ENCODE assay signal across 1 cellular context in the genomic region with DNA sequence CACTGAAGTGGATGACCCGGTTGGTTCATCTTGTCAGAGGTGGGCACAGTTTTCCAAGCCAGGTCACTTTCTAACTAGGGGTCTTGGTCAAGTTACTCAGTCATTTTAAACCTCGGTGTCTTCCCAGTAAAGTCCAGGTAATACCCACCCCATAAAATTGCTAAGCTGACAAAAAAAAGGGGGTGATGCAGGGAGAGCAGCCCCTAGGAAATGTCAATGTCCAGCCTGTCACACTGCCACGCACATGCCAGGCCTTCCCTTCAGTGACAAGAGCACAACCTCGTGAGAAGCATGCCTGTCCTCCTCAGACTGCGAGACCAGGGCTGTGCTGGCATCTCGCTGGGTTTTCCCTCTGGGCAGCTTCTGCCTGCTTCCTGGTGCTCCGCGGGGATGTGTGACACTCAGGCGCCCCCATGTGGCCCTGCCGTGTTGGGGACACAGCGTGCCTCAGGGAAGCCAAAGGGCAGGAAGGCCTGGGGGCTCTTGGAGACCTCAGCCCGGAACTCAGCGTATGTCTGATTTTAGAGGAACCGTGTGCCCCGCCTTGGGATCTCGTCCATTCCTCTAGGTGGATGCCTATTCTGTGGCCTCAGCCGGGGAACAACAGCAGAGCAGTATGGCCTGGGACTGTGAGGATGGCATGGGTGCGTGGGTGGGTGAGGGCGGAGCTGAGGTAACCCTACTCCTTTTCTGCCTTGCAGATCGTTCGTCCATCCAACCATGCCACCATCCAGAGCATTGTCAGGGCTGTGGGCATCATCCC.
TF ChIP-seq lines count a peak whose summit lies in the region.

No MANE protein-coding gene starts in this region.

TF ChIP-seq in K562, 482 proteins besides CTCF, POLR2A, EP300 and RAD21 (continued from another document and continues in another):
- TF ChIP-seq, protein P1, sequence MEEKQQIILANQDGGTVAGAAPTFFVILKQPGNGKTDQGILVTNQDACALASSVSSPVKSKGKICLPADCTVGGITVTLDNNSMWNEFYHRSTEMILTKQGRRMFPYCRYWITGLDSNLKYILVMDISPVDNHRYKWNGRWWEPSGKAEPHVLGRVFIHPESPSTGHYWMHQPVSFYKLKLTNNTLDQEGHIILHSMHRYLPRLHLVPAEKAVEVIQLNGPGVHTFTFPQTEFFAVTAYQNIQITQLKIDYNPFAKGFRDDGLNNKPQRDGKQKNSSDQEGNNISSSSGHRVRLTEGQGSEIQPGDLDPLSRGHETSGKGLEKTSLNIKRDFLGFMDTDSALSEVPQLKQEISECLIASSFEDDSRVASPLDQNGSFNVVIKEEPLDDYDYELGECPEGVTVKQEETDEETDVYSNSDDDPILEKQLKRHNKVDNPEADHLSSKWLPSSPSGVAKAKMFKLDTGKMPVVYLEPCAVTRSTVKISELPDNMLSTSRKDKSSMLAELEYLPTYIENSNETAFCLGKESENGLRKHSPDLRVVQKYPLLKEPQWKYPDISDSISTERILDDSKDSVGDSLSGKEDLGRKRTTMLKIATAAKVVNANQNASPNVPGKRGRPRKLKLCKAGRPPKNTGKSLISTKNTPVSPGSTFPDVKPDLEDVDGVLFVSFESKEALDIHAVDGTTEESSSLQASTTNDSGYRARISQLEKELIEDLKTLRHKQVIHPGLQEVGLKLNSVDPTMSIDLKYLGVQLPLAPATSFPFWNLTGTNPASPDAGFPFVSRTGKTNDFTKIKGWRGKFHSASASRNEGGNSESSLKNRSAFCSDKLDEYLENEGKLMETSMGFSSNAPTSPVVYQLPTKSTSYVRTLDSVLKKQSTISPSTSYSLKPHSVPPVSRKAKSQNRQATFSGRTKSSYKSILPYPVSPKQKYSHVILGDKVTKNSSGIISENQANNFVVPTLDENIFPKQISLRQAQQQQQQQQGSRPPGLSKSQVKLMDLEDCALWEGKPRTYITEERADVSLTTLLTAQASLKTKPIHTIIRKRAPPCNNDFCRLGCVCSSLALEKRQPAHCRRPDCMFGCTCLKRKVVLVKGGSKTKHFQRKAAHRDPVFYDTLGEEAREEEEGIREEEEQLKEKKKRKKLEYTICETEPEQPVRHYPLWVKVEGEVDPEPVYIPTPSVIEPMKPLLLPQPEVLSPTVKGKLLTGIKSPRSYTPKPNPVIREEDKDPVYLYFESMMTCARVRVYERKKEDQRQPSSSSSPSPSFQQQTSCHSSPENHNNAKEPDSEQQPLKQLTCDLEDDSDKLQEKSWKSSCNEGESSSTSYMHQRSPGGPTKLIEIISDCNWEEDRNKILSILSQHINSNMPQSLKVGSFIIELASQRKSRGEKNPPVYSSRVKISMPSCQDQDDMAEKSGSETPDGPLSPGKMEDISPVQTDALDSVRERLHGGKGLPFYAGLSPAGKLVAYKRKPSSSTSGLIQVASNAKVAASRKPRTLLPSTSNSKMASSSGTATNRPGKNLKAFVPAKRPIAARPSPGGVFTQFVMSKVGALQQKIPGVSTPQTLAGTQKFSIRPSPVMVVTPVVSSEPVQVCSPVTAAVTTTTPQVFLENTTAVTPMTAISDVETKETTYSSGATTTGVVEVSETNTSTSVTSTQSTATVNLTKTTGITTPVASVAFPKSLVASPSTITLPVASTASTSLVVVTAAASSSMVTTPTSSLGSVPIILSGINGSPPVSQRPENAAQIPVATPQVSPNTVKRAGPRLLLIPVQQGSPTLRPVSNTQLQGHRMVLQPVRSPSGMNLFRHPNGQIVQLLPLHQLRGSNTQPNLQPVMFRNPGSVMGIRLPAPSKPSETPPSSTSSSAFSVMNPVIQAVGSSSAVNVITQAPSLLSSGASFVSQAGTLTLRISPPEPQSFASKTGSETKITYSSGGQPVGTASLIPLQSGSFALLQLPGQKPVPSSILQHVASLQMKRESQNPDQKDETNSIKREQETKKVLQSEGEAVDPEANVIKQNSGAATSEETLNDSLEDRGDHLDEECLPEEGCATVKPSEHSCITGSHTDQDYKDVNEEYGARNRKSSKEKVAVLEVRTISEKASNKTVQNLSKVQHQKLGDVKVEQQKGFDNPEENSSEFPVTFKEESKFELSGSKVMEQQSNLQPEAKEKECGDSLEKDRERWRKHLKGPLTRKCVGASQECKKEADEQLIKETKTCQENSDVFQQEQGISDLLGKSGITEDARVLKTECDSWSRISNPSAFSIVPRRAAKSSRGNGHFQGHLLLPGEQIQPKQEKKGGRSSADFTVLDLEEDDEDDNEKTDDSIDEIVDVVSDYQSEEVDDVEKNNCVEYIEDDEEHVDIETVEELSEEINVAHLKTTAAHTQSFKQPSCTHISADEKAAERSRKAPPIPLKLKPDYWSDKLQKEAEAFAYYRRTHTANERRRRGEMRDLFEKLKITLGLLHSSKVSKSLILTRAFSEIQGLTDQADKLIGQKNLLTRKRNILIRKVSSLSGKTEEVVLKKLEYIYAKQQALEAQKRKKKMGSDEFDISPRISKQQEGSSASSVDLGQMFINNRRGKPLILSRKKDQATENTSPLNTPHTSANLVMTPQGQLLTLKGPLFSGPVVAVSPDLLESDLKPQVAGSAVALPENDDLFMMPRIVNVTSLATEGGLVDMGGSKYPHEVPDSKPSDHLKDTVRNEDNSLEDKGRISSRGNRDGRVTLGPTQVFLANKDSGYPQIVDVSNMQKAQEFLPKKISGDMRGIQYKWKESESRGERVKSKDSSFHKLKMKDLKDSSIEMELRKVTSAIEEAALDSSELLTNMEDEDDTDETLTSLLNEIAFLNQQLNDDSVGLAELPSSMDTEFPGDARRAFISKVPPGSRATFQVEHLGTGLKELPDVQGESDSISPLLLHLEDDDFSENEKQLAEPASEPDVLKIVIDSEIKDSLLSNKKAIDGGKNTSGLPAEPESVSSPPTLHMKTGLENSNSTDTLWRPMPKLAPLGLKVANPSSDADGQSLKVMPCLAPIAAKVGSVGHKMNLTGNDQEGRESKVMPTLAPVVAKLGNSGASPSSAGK (IDR thresholded peaks at IDR 0.05), result peak; percentile 11; the same call in 1 of the 2 replicates
- no peak for TF ChIP-seq ZFPM2 (CRISPR knock-in tag; IDR thresholded peaks at IDR 0.05)
- no peak for TF ChIP-seq KLF6 (CRISPR knock-in tag; IDR thresholded peaks at IDR 0.05; ENCODE audit: borderline replicate concordance)
- no peak for TF ChIP-seq HNRNPK (IDR thresholded peaks at IDR 0.05; ENCODE audit: low read depth, low read length, poor library complexity, severe bottlenecking)
- TF ChIP-seq BHLHE40 (IDR thresholded peaks at IDR 0.05; ENCODE audit: low read length), result peak; percentile 26; the same call in 1 of the 2 replicates
- no peak for TF ChIP-seq TCF7 (IDR thresholded peaks at IDR 0.05; ENCODE audit: borderline replicate concordance)
- no peak for TF ChIP-seq ZNF584 (CRISPR knock-in tag; IDR thresholded peaks at IDR 0.05; ENCODE audit: low read depth)
- no peak for TF ChIP-seq SAFB (IDR thresholded peaks at IDR 0.05; ENCODE audit: borderline replicate concordance, low read depth, low read length)
- TF ChIP-seq, protein P2, sequence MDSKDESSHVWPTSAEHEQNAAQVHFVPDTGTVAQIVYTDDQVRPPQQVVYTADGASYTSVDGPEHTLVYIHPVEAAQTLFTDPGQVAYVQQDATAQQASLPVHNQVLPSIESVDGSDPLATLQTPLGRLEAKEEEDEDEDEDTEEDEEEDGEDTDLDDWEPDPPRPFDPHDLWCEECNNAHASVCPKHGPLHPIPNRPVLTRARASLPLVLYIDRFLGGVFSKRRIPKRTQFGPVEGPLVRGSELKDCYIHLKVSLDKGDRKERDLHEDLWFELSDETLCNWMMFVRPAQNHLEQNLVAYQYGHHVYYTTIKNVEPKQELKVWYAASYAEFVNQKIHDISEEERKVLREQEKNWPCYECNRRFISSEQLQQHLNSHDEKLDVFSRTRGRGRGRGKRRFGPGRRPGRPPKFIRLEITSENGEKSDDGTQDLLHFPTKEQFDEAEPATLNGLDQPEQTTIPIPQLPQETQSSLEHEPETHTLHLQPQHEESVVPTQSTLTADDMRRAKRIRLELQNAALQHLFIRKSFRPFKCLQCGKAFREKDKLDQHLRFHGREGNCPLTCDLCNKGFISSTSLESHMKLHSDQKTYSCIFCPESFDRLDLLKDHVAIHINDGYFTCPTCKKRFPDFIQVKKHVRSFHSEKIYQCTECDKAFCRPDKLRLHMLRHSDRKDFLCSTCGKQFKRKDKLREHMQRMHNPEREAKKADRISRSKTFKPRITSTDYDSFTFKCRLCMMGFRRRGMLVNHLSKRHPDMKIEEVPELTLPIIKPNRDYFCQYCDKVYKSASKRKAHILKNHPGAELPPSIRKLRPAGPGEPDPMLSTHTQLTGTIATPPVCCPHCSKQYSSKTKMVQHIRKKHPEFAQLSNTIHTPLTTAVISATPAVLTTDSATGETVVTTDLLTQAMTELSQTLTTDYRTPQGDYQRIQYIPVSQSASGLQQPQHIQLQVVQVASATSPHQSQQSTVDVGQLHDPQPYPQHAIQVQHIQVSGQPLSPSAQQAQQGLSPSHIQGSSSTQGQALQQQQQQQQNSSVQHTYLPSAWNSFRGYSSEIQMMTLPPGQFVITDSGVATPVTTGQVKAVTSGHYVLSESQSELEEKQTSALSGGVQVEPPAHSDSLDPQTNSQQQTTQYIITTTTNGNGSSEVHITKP (IDR thresholded peaks at IDR 0.05; ENCODE audit: partially characterized antibody), result no peak
- TF ChIP-seq, protein P3, sequence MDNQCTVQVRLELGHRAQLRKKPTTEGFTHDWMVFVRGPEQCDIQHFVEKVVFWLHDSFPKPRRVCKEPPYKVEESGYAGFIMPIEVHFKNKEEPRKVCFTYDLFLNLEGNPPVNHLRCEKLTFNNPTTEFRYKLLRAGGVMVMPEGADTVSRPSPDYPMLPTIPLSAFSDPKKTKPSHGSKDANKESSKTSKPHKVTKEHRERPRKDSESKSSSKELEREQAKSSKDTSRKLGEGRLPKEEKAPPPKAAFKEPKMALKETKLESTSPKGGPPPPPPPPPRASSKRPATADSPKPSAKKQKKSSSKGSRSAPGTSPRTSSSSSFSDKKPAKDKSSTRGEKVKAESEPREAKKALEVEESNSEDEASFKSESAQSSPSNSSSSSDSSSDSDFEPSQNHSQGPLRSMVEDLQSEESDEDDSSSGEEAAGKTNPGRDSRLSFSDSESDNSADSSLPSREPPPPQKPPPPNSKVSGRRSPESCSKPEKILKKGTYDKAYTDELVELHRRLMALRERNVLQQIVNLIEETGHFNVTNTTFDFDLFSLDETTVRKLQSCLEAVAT (IDR thresholded peaks at IDR 0.05), result no peak
- TF ChIP-seq, protein P4, sequence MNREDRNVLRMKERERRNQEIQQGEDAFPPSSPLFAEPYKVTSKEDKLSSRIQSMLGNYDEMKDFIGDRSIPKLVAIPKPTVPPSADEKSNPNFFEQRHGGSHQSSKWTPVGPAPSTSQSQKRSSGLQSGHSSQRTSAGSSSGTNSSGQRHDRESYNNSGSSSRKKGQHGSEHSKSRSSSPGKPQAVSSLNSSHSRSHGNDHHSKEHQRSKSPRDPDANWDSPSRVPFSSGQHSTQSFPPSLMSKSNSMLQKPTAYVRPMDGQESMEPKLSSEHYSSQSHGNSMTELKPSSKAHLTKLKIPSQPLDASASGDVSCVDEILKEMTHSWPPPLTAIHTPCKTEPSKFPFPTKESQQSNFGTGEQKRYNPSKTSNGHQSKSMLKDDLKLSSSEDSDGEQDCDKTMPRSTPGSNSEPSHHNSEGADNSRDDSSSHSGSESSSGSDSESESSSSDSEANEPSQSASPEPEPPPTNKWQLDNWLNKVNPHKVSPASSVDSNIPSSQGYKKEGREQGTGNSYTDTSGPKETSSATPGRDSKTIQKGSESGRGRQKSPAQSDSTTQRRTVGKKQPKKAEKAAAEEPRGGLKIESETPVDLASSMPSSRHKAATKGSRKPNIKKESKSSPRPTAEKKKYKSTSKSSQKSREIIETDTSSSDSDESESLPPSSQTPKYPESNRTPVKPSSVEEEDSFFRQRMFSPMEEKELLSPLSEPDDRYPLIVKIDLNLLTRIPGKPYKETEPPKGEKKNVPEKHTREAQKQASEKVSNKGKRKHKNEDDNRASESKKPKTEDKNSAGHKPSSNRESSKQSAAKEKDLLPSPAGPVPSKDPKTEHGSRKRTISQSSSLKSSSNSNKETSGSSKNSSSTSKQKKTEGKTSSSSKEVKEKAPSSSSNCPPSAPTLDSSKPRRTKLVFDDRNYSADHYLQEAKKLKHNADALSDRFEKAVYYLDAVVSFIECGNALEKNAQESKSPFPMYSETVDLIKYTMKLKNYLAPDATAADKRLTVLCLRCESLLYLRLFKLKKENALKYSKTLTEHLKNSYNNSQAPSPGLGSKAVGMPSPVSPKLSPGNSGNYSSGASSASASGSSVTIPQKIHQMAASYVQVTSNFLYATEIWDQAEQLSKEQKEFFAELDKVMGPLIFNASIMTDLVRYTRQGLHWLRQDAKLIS (CRISPR knock-in tag; IDR thresholded peaks at IDR 0.05), result no peak
- TF ChIP-seq CXXC5 (CRISPR knock-in tag; IDR thresholded peaks at IDR 0.05), result 0 out of 2 replicates have a peak, but pooled peaks have one; percentile 14
- TF ChIP-seq ARID2 (IDR thresholded peaks at IDR 0.05), result peak; percentile 71
- TF ChIP-seq POLR2G (IDR thresholded peaks at IDR 0.05; ENCODE audit: low read depth, low read length), result no peak
- no peak for TF ChIP-seq SMARCC2 (IDR thresholded peaks at IDR 0.05; ENCODE audit: low read depth)
- no peak for TF ChIP-seq ZNF217 (CRISPR knock-in tag; IDR thresholded peaks at IDR 0.05)
- TF ChIP-seq NFE2L1 (tag; IDR thresholded peaks at IDR 0.05; ENCODE audit: borderline replicate concordance, low read depth), result no peak
- no peak for TF ChIP-seq ETV1 (tag; conservative IDR thresholded peaks at IDR 0.05; ENCODE audit: low read depth)
- TF ChIP-seq E2F3 (CRISPR knock-in tag; IDR thresholded peaks at IDR 0.05), result 0 out of 2 replicates have a peak, but pooled peaks have one; percentile 20
- TF ChIP-seq ARNT (IDR thresholded peaks at IDR 0.05), result no peak
- TF ChIP-seq MAZ (CRISPR knock-in tag; conservative IDR thresholded peaks at IDR 0.05 in 1 of 2, IDR thresholded peaks at IDR 0.05 in 1 of 2), result 0 out of 4 replicates have a peak, but pooled peaks have one; percentile 11 to 23
- no peak for TF ChIP-seq MYBL2 (IDR thresholded peaks at IDR 0.05; ENCODE audit: low read depth)
- TF ChIP-seq MYBL2 (CRISPR knock-in tag; IDR thresholded peaks at IDR 0.05; ENCODE audit: borderline replicate concordance), result no peak
- TF ChIP-seq, protein P5, sequence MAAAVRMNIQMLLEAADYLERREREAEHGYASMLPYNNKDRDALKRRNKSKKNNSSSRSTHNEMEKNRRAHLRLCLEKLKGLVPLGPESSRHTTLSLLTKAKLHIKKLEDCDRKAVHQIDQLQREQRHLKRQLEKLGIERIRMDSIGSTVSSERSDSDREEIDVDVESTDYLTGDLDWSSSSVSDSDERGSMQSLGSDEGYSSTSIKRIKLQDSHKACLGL (CRISPR knock-in tag; IDR thresholded peaks at IDR 0.05; ENCODE audit: borderline replicate concordance, poor library complexity, severe bottlenecking), result no peak
- TF ChIP-seq OTX1 (CRISPR knock-in tag; IDR thresholded peaks at IDR 0.05), result no peak
- TF ChIP-seq, protein P6, sequence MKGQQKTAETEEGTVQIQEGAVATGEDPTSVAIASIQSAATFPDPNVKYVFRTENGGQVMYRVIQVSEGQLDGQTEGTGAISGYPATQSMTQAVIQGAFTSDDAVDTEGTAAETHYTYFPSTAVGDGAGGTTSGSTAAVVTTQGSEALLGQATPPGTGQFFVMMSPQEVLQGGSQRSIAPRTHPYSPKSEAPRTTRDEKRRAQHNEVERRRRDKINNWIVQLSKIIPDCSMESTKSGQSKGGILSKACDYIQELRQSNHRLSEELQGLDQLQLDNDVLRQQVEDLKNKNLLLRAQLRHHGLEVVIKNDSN (CRISPR knock-in tag; IDR thresholded peaks at IDR 0.05), result no peak
- TF ChIP-seq HMG20B (CRISPR knock-in tag; IDR thresholded peaks at IDR 0.05), result no peak
- peak; percentile 57; the same call in 1 of the 2 replicates for TF ChIP-seq MYC (IDR thresholded peaks at IDR 0.05; ENCODE audit: low read depth, low read length)
- no peak for TF ChIP-seq MYC (CRISPR knock-in tag; IDR thresholded peaks at IDR 0.05; ENCODE audit: borderline replicate concordance, low read depth)
- peak; percentile 92 for TF ChIP-seq SMC3 (conservative IDR thresholded peaks at IDR 0.05; ENCODE audit: insufficient read depth, low read depth, low read length)
- TF ChIP-seq ZNF586 (CRISPR knock-in tag; conservative IDR thresholded peaks at IDR 0.05), result no peak
- TF ChIP-seq RFX5 (IDR thresholded peaks at IDR 0.05; ENCODE audit: low read depth, low read length), result no peak
- TF ChIP-seq ZNF507 (tag; conservative IDR thresholded peaks at IDR 0.05), result no peak
- TF ChIP-seq ZBTB8A (IDR thresholded peaks at IDR 0.05; ENCODE audit: partially characterized antibody), result no peak
- no peak for TF ChIP-seq ZNF263 (CRISPR knock-in tag; IDR thresholded peaks at IDR 0.05; ENCODE audit: borderline replicate concordance)
